In genomic region chr16:3494574-3494973, GRCh38 we compare ENCODE assay signal across 36 cellular contexts. TPM values are rescaled to one million over a fixed set of nuclear protein-coding genes. Genes with fewer than 3 reads are reported as not detected.
"Had no signal": no experiment of that assay in that cellular context is flagged by ENCODE, and none has a peak within 500 bp of the region (broad histone marks: within the 10 kb centered on the region; RNA-seq: fewer than 3 reads in every experiment).

No MANE protein-coding gene starts in this region.

- DNase-seq: activated CD4-positive, alpha-beta memory T cell treated with anti-CD3 and anti-CD28 coated beads, Interleukin-2, amount 10 ng/mL, durations not matched to agents 7 days and 5 days; activated CD4-positive, alpha-beta T cell treated with anti-CD3 and anti-CD28 coated beads for 1 hour; activated CD4-positive, alpha-beta T cell treated with anti-CD3 and anti-CD28 coated beads, Interleukin-2, amount 10 ng/mL, durations not matched to agents 7 days and 5 days; activated CD8-positive, alpha-beta memory T cell treated with anti-CD3 and anti-CD28 coated beads, Interleukin-2, amount 10 ng/mL, durations not matched to agents 7 days and 5 days; activated naive CD4-positive, alpha-beta T cell treated with Interleukin-2 at 50 U/mL for 16 hours; activated T-cell treated with anti-CD3 and anti-CD28 coated beads, Interleukin-2, amount 50 U/mL, for 48 hours; anterior cingulate cortex; body of pancreas; colonic mucosa; effector memory CD4-positive, alpha-beta T cell; erythroblast; hypothalamus; kidney glomerular epithelial cell; nephron progenitor cell; retina; stimulated activated CD4-positive, alpha-beta T cell treated with anti-CD3 and anti-CD28 coated beads, Interleukin-4, amount 100 ng/mL, for 24 hours; T-helper 17 cell; tibial artery had no signal

- H3K9me3 Mint-ChIP-seq: activated CD4-positive, alpha-beta memory T cell treated with anti-CD3 and anti-CD28 coated beads, Interleukin-2, amount 10 ng/mL, durations not matched to agents 7 days and 5 days; activated CD4-positive, alpha-beta T cell treated with anti-CD3 and anti-CD28 coated beads, Interleukin-2, amount 10 ng/mL, durations not matched to agents 7 days and 5 days; activated T-helper 2 cell treated with anti-CD3 and anti-CD28 coated beads, Interferon-gamma antibody, Interleukin-2, Interleukin-4, amounts not matched to agents 10 μg/mL and 5 μg/mL and 100 μg/mL, durations not matched to agents 14 hours and 24 hours and 36 hours had no signal

- H3K27me3 ChIP-seq: body of pancreas, colonic mucosa, dorsolateral prefrontal cortex, heart left ventricle, ovary, suprapubic skin, tibial artery had no signal

- H3K27ac ChIP-seq: body of pancreas, colonic mucosa, heart left ventricle, ovary, prostate gland, skin epidermis, suprapubic skin, tibial artery had no signal

- H3K36me3 ChIP-seq: colonic mucosa, heart left ventricle, ovary, prostate gland, suprapubic skin, tibial artery had no signal

- H3K9me3 ChIP-seq: body of pancreas, colonic mucosa, heart left ventricle, mucosa of descending colon, ovary, prostate gland, suprapubic skin, tibial artery had no signal

- H3K4me3 Mint-ChIP-seq: activated CD4-positive, alpha-beta memory T cell treated with anti-CD3 and anti-CD28 coated beads, Interleukin-2, amount 10 ng/mL, durations not matched to agents 7 days and 5 days; activated CD4-positive, alpha-beta T cell treated with anti-CD3 and anti-CD28 coated beads, Interleukin-2, amount 10 ng/mL, durations not matched to agents 7 days and 5 days; activated CD8-positive, alpha-beta memory T cell treated with anti-CD3 and anti-CD28 coated beads, Interleukin-2, amount 10 ng/mL, durations not matched to agents 7 days and 5 days; activated naive CD8-positive, alpha-beta T cell; nephron progenitor cell; stimulated activated memory B cell treated with anti-CD40 and anti-IgM and Interleukin-4, amounts not matched to agents 10 μg/mL and 1 μg/mL and 100 μg/mL, for 72 hours; T-helper 17 cell had no signal

- H3K4me3 ChIP-seq: body of pancreas, colonic mucosa, dorsolateral prefrontal cortex, heart left ventricle, mucosa of descending colon, ovary, prostate gland, skin epidermis, suprapubic skin, tibial artery had no signal

- H3K27ac Mint-ChIP-seq: activated CD4-positive, alpha-beta memory T cell treated with anti-CD3 and anti-CD28 coated beads, Interleukin-2, amount 10 ng/mL, durations not matched to agents 7 days and 5 days; activated CD4-positive, alpha-beta T cell treated with anti-CD3 and anti-CD28 coated beads, Interleukin-2, amount 10 ng/mL, durations not matched to agents 7 days and 5 days; activated CD8-positive, alpha-beta memory T cell treated with anti-CD3 and anti-CD28 coated beads, Interleukin-2, amount 10 ng/mL, durations not matched to agents 7 days and 5 days; activated naive CD8-positive, alpha-beta T cell; activated T-helper 2 cell treated with anti-CD3 and anti-CD28 coated beads, Interferon-gamma antibody, Interleukin-2, Interleukin-4, amounts not matched to agents 10 μg/mL and 5 μg/mL and 100 μg/mL, durations not matched to agents 14 hours and 24 hours and 36 hours; nephron progenitor cell; stimulated activated memory B cell treated with anti-CD40 and anti-IgM and Interleukin-4, amounts not matched to agents 10 μg/mL and 1 μg/mL and 100 μg/mL, for 72 hours had no signal

- H3K27me3 Mint-ChIP-seq: activated CD4-positive, alpha-beta T cell treated with anti-CD3 and anti-CD28 coated beads, Interleukin-2, amount 10 ng/mL, durations not matched to agents 7 days and 5 days; activated naive CD8-positive, alpha-beta T cell; stimulated activated memory B cell treated with anti-CD40 and anti-IgM and Interleukin-4, amounts not matched to agents 10 μg/mL and 1 μg/mL and 100 μg/mL, for 72 hours; T-helper 17 cell had no signal

- H3K4me1 ChIP-seq: colonic mucosa, prostate gland, suprapubic skin had no signal

- ATAC-seq: activated CD8-positive, alpha-beta memory T cell treated with anti-CD3 and anti-CD28 coated beads, Interleukin-2, amount 10 ng/mL, durations not matched to agents 7 days and 5 days; body of pancreas; heart left ventricle; left lobe of liver; mucosa of descending colon; sciatic nerve; SK-N-SH treated with all-trans-retinoic acid at 6 μM for 48 hours; stimulated activated memory B cell treated with anti-CD40 and anti-IgM and Interleukin-4, amounts not matched to agents 10 μg/mL and 1 μg/mL and 100 μg/mL, for 72 hours; T-helper 17 cell had no signal

- H3K36me3 Mint-ChIP-seq: activated CD8-positive, alpha-beta memory T cell treated with anti-CD3 and anti-CD28 coated beads, Interleukin-2, amount 10 ng/mL, durations not matched to agents 7 days and 5 days; activated naive CD8-positive, alpha-beta T cell; stimulated activated memory B cell treated with anti-CD40 and anti-IgM and Interleukin-4, amounts not matched to agents 10 μg/mL and 1 μg/mL and 100 μg/mL, for 72 hours had no signal

RNA-seq across cellular contexts. Expression of gene C16orf90, which starts 0.7 kb away (rescaled TPM):
- total RNA-seq: activated CD4-positive, alpha-beta memory T cell treated with anti-CD3 and anti-CD28 coated beads, Interleukin-2, amount 10 ng/mL, durations not matched to agents 7 days and 5 days; activated CD4-positive, alpha-beta T cell treated with anti-CD3 and anti-CD28 coated beads, Interleukin-2, amount 10 ng/mL, durations not matched to agents 7 days and 5 days; activated CD8-positive, alpha-beta memory T cell treated with anti-CD3 and anti-CD28 coated beads, Interleukin-2, amount 10 ng/mL, durations not matched to agents 7 days and 5 days; activated T-helper 2 cell treated with anti-CD3 and anti-CD28 coated beads, Interferon-gamma antibody, Interleukin-2, Interleukin-4, amounts not matched to agents 10 μg/mL and 5 μg/mL and 100 μg/mL, durations not matched to agents 14 hours and 24 hours and 36 hours; body of pancreas; colonic mucosa; heart left ventricle; left lobe of liver; lung microvascular endothelial cell; mesenteric fat pad; mucosa of descending colon; myocyte; ovary; sciatic nerve; suprapubic skin; T-helper 17 cell; ureter had no signal
- polyA plus RNA-seq: adipose tissue, heart left ventricle, ovary had no signal
